In genomic region chr7:90629306-90629918, GRCh38 we compare ENCODE assay signal across 7 cellular contexts. TPM values are rescaled to one million over a fixed set of nuclear protein-coding genes. Genes with fewer than 3 reads are reported as not detected.
DNase-seq lines count a peak whose midpoint lies in the region; ATAC-seq, FAIRE-seq and TF ChIP-seq lines count a peak whose summit lies in the region.

No MANE protein-coding gene starts in this region.

- H3K27me3 Mint-ChIP-seq in CD8-positive, alpha-beta T cell (ENCODE audit: low read depth): no peaks in the 10 kb centered on the region

- no peak overlapping the region for H3K14ac ChIP-seq in neuronal stem cell (ENCODE audit: low read length)

- peak; percentile 57 for DNase-seq in GM10248 (ENCODE audit: extremely low spot score)
- DNase-seq in HTR-8/SVneo (ENCODE audit: insufficient read length, low spot score): peak; percentile 37
- no peak for DNase-seq in Peyer's patch
- peak; percentile 51 for DNase-seq in neuronal stem cell (ENCODE audit: low spot score)
- DNase-seq in CD8-positive, alpha-beta T cell: no peak

- H2AFZ ChIP-seq in neuronal stem cell (ENCODE audit: low read length): no peak overlapping the region

- H3K27ac Mint-ChIP-seq in CD8-positive, alpha-beta T cell: no peak overlapping the region

- no peak overlapping the region for H3K27ac ChIP-seq in Peyer's patch
- no peak overlapping the region for H3K27ac ChIP-seq in neuronal stem cell (replicated peaks; ENCODE audit: low read length)
- no peak overlapping the region for H3K27ac ChIP-seq in CD8-positive, alpha-beta T cell (ENCODE audit: low read depth, low read length)

- WGBS in neuronal stem cell (ENCODE audit: extremely low coverage in 2 of 2, insufficient read length in 2 of 2, insufficient replicate concordance in 1 of 2), 2 donors: no CpG with 5 or more reads among the region's 6 CpGs

- H4K91ac ChIP-seq in neuronal stem cell (ENCODE audit: low read depth, low read length, poor library complexity): no peak overlapping the region

- H2AK5ac ChIP-seq in neuronal stem cell (ENCODE audit: low read depth, low read length): no peak overlapping the region

- FAIRE-seq in HTR-8/SVneo (lab: Jason Lieb, UNC): no peak

- TF ChIP-seq POLR2A in Peyer's patch (IDR thresholded peaks at IDR 0.05): no peak

- no peak overlapping the region for H2BK5ac ChIP-seq in neuronal stem cell (ENCODE audit: low read length)

- H3K36me3 ChIP-seq in Peyer's patch (no peaks in the 10 kb centered on the region), neuronal stem cell (replicated peaks in 1 of 2; ENCODE audit: control insufficient read depth in 2 of 2, insufficient read depth in 2 of 2, low read length in 2 of 2) (peaks cover 0 to 6% of the 10 kb centered on the region in 2 donors)
- H3K36me3 ChIP-seq in CD8-positive, alpha-beta T cell (ENCODE audit: insufficient read depth, low read length): no peaks in the 10 kb centered on the region

- ATAC-seq in GM21423 (IDR thresholded peaks at IDR 0.05; ENCODE audit: unreplicated experiment): peak; percentile 80
- ATAC-seq in esophagus mucosa: peak; percentile 64
- no peak for ATAC-seq in CD8-positive, alpha-beta T cell

- no peak overlapping the region for H3K4me3 ChIP-seq in Peyer's patch
- no peak overlapping the region for H3K4me3 ChIP-seq in neuronal stem cell (ENCODE audit: low read length in 2 of 2)
- H3K4me3 ChIP-seq in CD8-positive, alpha-beta T cell (ENCODE audit: low read depth, low read length): no peak overlapping the region

- H3K79me1 ChIP-seq in neuronal stem cell (ENCODE audit: low read depth, low read length): peaks cover 4% of the 10 kb centered on the region

- no peaks in the 10 kb centered on the region for H3K27me3 ChIP-seq in Peyer's patch
- H3K27me3 ChIP-seq in neuronal stem cell (ENCODE audit: control insufficient read depth in 3 of 3, insufficient read depth in 3 of 3, low read depth in 1 of 3, low read length in 3 of 3): no peaks in the 10 kb centered on the region
- no peaks in the 10 kb centered on the region for H3K27me3 ChIP-seq in CD8-positive, alpha-beta T cell (ENCODE audit: insufficient read depth, low read length)

- no peak overlapping the region for H3K4me2 ChIP-seq in neuronal stem cell (ENCODE audit: insufficient read depth, low read length, poor library complexity, severe bottlenecking)

- no peaks in the 10 kb centered on the region for H3K4me1 ChIP-seq in Peyer's patch
- H3K4me1 ChIP-seq in neuronal stem cell (ENCODE audit: control insufficient read depth in 2 of 2, insufficient read depth in 1 of 2, low read depth in 1 of 2, low read length in 2 of 2): peaks cover 8 to 10% of the 10 kb centered on the region in 2 donors
- H3K4me1 ChIP-seq in CD8-positive, alpha-beta T cell (ENCODE audit: insufficient read depth, low read length): no peaks in the 10 kb centered on the region

- no peak overlapping the region for H3K9ac ChIP-seq in neuronal stem cell (ENCODE audit: low read depth, low read length, poor library complexity)

- CTCF ChIA-PET in GM10248 (lab: Yijun Ruan, JAX): interaction anchor here (0.5 to 2.4 kb wide), 31 partner anchors 9 to 405 kb away, joined by 3 to 17 read pairs (median 4); no protein-coding TSS in a partner anchor
- CTCF ChIA-PET in CD8-positive, alpha-beta T cell (lab: Charles Lee): no interaction called here

- H3K18ac ChIP-seq in neuronal stem cell (ENCODE audit: low read length): no peak overlapping the region

- POLR2A ChIA-PET in GM10248 (lab: Yijun Ruan, JAX): no interaction called here
- POLR2A ChIA-PET in CD8-positive, alpha-beta T cell (lab: Charles Lee): no interaction called here

- no peak overlapping the region for H3K4ac ChIP-seq in neuronal stem cell (ENCODE audit: low read length)

- TF ChIP-seq CTCF in GM10248 (IDR thresholded peaks at IDR 0.05; ENCODE audit: control extremely low read depth, extremely low read depth, low read depth, missing control alignments) (peak; percentile 66), Peyer's patch (IDR thresholded peaks at IDR 0.05) (peak in 5 of 6 experiments; percentile 27 to 50 (median 33))
- no peak for TF ChIP-seq CTCF in CD8-positive, alpha-beta T cell (IDR thresholded peaks at IDR 0.05)

- no peaks in the 10 kb centered on the region for H3K36me3 Mint-ChIP-seq in CD8-positive, alpha-beta T cell

- H3K4me3 Mint-ChIP-seq in CD8-positive, alpha-beta T cell: no peak overlapping the region

- H3K4me1 Mint-ChIP-seq in CD8-positive, alpha-beta T cell (ENCODE audit: low read depth): no peaks in the 10 kb centered on the region

- intact Hi-C loops in CD8-positive, alpha-beta T cell (cut with DNase I, micrococcal nuclease): loop anchor here in 1 of 2 experiments (10.0 kb wide), 1 partner anchor 175 kb away; no protein-coding TSS in a partner anchor

- H2BK12ac ChIP-seq in neuronal stem cell (ENCODE audit: low read length): no peak overlapping the region

- no peak overlapping the region for H3K23ac ChIP-seq in neuronal stem cell (ENCODE audit: low read depth, low read length, poor library complexity)

- no peak overlapping the region for H4K8ac ChIP-seq in neuronal stem cell (ENCODE audit: low read depth, low read length)

- H2BK120ac ChIP-seq in neuronal stem cell (ENCODE audit: low read depth, low read length): no peak overlapping the region

- H3K9me3 Mint-ChIP-seq in CD8-positive, alpha-beta T cell: no peaks in the 10 kb centered on the region

- H3K9me3 ChIP-seq in Peyer's patch: no peaks in the 10 kb centered on the region
- peaks cover 0 to 6% of the 10 kb centered on the region in 2 donors for H3K9me3 ChIP-seq in neuronal stem cell (replicated peaks in 1 of 2; ENCODE audit: control insufficient read depth in 2 of 2, insufficient read depth in 1 of 2, low read depth in 1 of 2, low read length in 2 of 2)
- no peaks in the 10 kb centered on the region for H3K9me3 ChIP-seq in CD8-positive, alpha-beta T cell (ENCODE audit: low read length)

- H2BK15ac ChIP-seq in neuronal stem cell (ENCODE audit: low read length): no peak overlapping the region

RNA-seq across cellular contexts. Expression of gene CDK14, which starts 33.3 kb away (rescaled TPM):
- total RNA-seq in Peyer's patch: 10 to 100 TPM in 2 of 4 donors, 1 to 10 TPM in 1, under 1 TPM in 1; 0.18 to 74.3 (median 7.3) TPM
- total RNA-seq in esophagus mucosa: 1.1 TPM
- polyA plus RNA-seq in neuronal stem cell (2013, experiment 1 of 2): 25.6 TPM
- polyA plus RNA-seq in neuronal stem cell (2013, experiment 2 of 2): 26.9 TPM
- total RNA-seq in CD8-positive, alpha-beta T cell: under 1 TPM; 0.19 TPM

Comparison
In these comparisons a context has a peak if more than half of its experiments do, and no peak if none do; other contexts are left out.
1. DNase-seq: peak in GM10248 (single experiment), HTR-8/SVneo (single experiment) and neuronal stem cell (single experiment); none in Peyer's patch (0 of 3) and CD8-positive, alpha-beta T cell (0 of 7).